Comparison of ENCODE assay signal across 12 cellular contexts in genomic region chr12:71135077-71135811, GRCh38. TPM values are rescaled to one million over a fixed set of nuclear protein-coding genes. Genes with fewer than 3 reads are reported as not detected.
DNase-seq lines count a peak whose midpoint lies in the region; ATAC-seq and TF ChIP-seq lines count a peak whose summit lies in the region.
"Had no signal": no experiment of that assay in that cellular context is flagged by ENCODE, and none has a peak within 500 bp of the region (broad histone marks: within the 10 kb centered on the region; RNA-seq: fewer than 3 reads in every experiment).

No MANE protein-coding gene starts in this region.

- H4K8ac ChIP-seq in neuronal stem cell (ENCODE audit: low read depth, low read length) (no peak overlapping the region), mesenchymal stem cell (ENCODE audit: low read length) (no peak overlapping the region)

- no peak overlapping the region for H3K14ac ChIP-seq in neuronal stem cell (ENCODE audit: low read length)
- H3K14ac ChIP-seq in mesenchymal stem cell (ENCODE audit: low read length in 2 of 2), result no peak overlapping the region

- no peak for DNase-seq in A673 (ENCODE audit: low spot score)
- DNase-seq in Calu3, result no peak
- DNase-seq in neuronal stem cell (ENCODE audit: low spot score), result no peak
- DNase-seq in mesenchymal stem cell, result no peak
- DNase-seq: AML-193; CD4-positive, CD25-positive, alpha-beta regulatory T cell; GF-D8 had no signal

- H3K27me3 Mint-ChIP-seq in Calu3 (ENCODE audit: unreplicated experiment), result no peaks in the 10 kb centered on the region
- H3K27me3 Mint-ChIP-seq: CD4-positive, CD25-positive, alpha-beta regulatory T cell had no signal

- H3K27ac Mint-ChIP-seq in Calu3 (ENCODE audit: unreplicated experiment), result peak overlapping the region; percentile 68
- H3K27ac Mint-ChIP-seq: CD4-positive, CD25-positive, alpha-beta regulatory T cell had no signal

- ATAC-seq in HG03342 (IDR thresholded peaks at IDR 0.05; ENCODE audit: unreplicated experiment), result no peak
- ATAC-seq: HCT116 had no signal

- H3K18ac ChIP-seq in neuronal stem cell (ENCODE audit: low read length), result peak overlapping the region; percentile 38
- no peak overlapping the region for H3K18ac ChIP-seq in mesenchymal stem cell (ENCODE audit: low read depth in 1 of 2, low read length in 2 of 2)

- H3K9ac ChIP-seq in neuronal stem cell (ENCODE audit: low read depth, low read length, poor library complexity), result no peak overlapping the region
- no peak overlapping the region for H3K9ac ChIP-seq in mesenchymal stem cell (ENCODE audit: low read length)
- H3K9ac ChIP-seq: BLaER1 treated with 17β-estradiol and CSF1 and Interleukin-3, amounts not matched to agents 10 nM and 100 nM had no signal

- H3K4me1 ChIP-seq in A673 (ENCODE audit: insufficient read depth, low read length, poor library complexity, severe bottlenecking) (peaks cover 50% of the 10 kb centered on the region), neuronal stem cell (ENCODE audit: control insufficient read depth in 2 of 2, insufficient read depth in 1 of 2, low read depth in 1 of 2, low read length in 2 of 2) (peaks cover 0 to 2% of the 10 kb centered on the region in 2 donors), mesenchymal stem cell (ENCODE audit: control insufficient read depth, insufficient read depth, low read depth, low read length) (no peaks in the 10 kb centered on the region)

- H2BK120ac ChIP-seq in neuronal stem cell (ENCODE audit: low read depth, low read length), result no peak overlapping the region
- no peak overlapping the region for H2BK120ac ChIP-seq in mesenchymal stem cell (ENCODE audit: low read depth, low read length)

- H2BK5ac ChIP-seq in neuronal stem cell (ENCODE audit: low read length) (no peak overlapping the region), mesenchymal stem cell (ENCODE audit: low read depth, low read length, poor library complexity, severe bottlenecking) (no peak overlapping the region)

- intact Hi-C loops in A673 (cut with micrococcal nuclease; ENCODE audit: unreplicated experiment) (no loop called here), Calu3 (cut with micrococcal nuclease; ENCODE audit: unreplicated experiment) (loop anchor here (5.0 to 10.0 kb wide), 2 partner anchors 73 to 120 kb away; no protein-coding TSS in a partner anchor)

- no peak overlapping the region for H3K4me3 ChIP-seq in A673 (ENCODE audit: low read depth, low read length, poor library complexity, severe bottlenecking)
- H3K4me3 ChIP-seq in neuronal stem cell (ENCODE audit: low read length in 2 of 2), result no peak overlapping the region
- H3K4me3 ChIP-seq in mesenchymal stem cell (ENCODE audit: insufficient read depth in 1 of 2, low read depth in 1 of 2, low read length in 2 of 2), result no peak overlapping the region
- H3K4me3 ChIP-seq: BLaER1 treated with 17β-estradiol and CSF1 and Interleukin-3, amounts not matched to agents 10 nM and 100 nM had no signal

- H2BK15ac ChIP-seq in neuronal stem cell (ENCODE audit: low read length), result no peak overlapping the region
- no peak overlapping the region for H2BK15ac ChIP-seq in mesenchymal stem cell (ENCODE audit: low read depth, poor library complexity, severe bottlenecking)

- H3K4me1 Mint-ChIP-seq in Calu3 (ENCODE audit: low read depth, unreplicated experiment), result peaks cover 67% of the 10 kb centered on the region
- H3K4me1 Mint-ChIP-seq: CD4-positive, CD25-positive, alpha-beta regulatory T cell had no signal

- H3K79me1 ChIP-seq in neuronal stem cell (ENCODE audit: low read depth, low read length) (no peaks in the 10 kb centered on the region), mesenchymal stem cell (replicated peaks; ENCODE audit: low read length, poor library complexity, severe bottlenecking) (no peaks in the 10 kb centered on the region)

- H3K27ac ChIP-seq in A673 (ENCODE audit: low read depth, low read length, poor library complexity, severe bottlenecking) (peak overlapping the region; percentile 49), VCaP (peak overlapping the region; percentile 15; the same call in 1 of the 2 replicates), neuronal stem cell (replicated peaks; ENCODE audit: low read length) (no peak overlapping the region), mesenchymal stem cell (ENCODE audit: low read length, poor library complexity, severe bottlenecking) (no peak overlapping the region)
- H3K27ac ChIP-seq: BLaER1 treated with 17β-estradiol and CSF1 and Interleukin-3, amounts not matched to agents 10 nM and 100 nM had no signal

- POLR2A ChIA-PET in A673 (lab: Charles Lee; ENCODE audit: low non-redundant PET), result no interaction called here

- H3K23ac ChIP-seq in neuronal stem cell (ENCODE audit: low read depth, low read length, poor library complexity) (no peak overlapping the region), mesenchymal stem cell (ENCODE audit: low read length in 2 of 2) (no peak overlapping the region)

- no peak overlapping the region for H2BK12ac ChIP-seq in neuronal stem cell (ENCODE audit: low read length)
- H2BK12ac ChIP-seq in mesenchymal stem cell (ENCODE audit: low read length in 2 of 2), result no peak overlapping the region

- H3K4ac ChIP-seq in neuronal stem cell (ENCODE audit: low read length), result no peak overlapping the region
- H3K4ac ChIP-seq in mesenchymal stem cell (ENCODE audit: low read depth in 1 of 2, low read length in 2 of 2), result no peak overlapping the region

- H3K36me3 ChIP-seq in A673 (ENCODE audit: insufficient read depth, low read length, poor library complexity, severe bottlenecking) (peaks cover 31% of the 10 kb centered on the region), neuronal stem cell (replicated peaks in 1 of 2; ENCODE audit: control insufficient read depth in 2 of 2, insufficient read depth in 2 of 2, low read length in 2 of 2) (no peaks in the 10 kb centered on the region), mesenchymal stem cell (ENCODE audit: control insufficient read depth in 1 of 2, insufficient read depth in 2 of 2, low read depth in 1 of 2, low read length in 2 of 2) (no peaks in the 10 kb centered on the region)
- H3K36me3 ChIP-seq: BLaER1 treated with 17β-estradiol and CSF1 and Interleukin-3, amounts not matched to agents 10 nM and 100 nM had no signal

- H4K91ac ChIP-seq in neuronal stem cell (ENCODE audit: low read depth, low read length, poor library complexity) (no peak overlapping the region), mesenchymal stem cell (ENCODE audit: low read length) (no peak overlapping the region)

- no peaks in the 10 kb centered on the region for H3K9me3 Mint-ChIP-seq in Calu3 (ENCODE audit: low read depth, unreplicated experiment)

- TF ChIP-seq CTCF in A673 (conservative IDR thresholded peaks at IDR 0.05; ENCODE audit: low read depth, low read length) (no peak), Calu3 (IDR thresholded peaks at IDR 0.05; ENCODE audit: unreplicated experiment) (no peak), VCaP (conservative IDR thresholded peaks at IDR 0.05) (no peak)

- no peak overlapping the region for H2AK5ac ChIP-seq in neuronal stem cell (ENCODE audit: low read depth, low read length)
- H2AK5ac ChIP-seq in mesenchymal stem cell (ENCODE audit: low read length, severe bottlenecking), result no peak overlapping the region

- no peak overlapping the region for H3K4me3 Mint-ChIP-seq in Calu3 (ENCODE audit: low read depth, unreplicated experiment)
- H3K4me3 Mint-ChIP-seq: CD4-positive, CD25-positive, alpha-beta regulatory T cell had no signal

- no CpG with 5 or more reads among the region's 2 CpGs for WGBS in neuronal stem cell (ENCODE audit: extremely low coverage in 2 of 2, insufficient read length in 2 of 2, insufficient replicate concordance in 1 of 2), 2 donors
- WGBS in mesenchymal stem cell, result 60% methylated on average over 2 of the region's 2 CpGs

- no TSS peak for BruUV-seq in A673 (replicated peaks; lab: Mats Ljungman, UMichigan)
- BruUV-seq in Calu3 (replicated peaks; lab: Mats Ljungman, UMichigan), result no TSS peak

- H2AFZ ChIP-seq in neuronal stem cell (ENCODE audit: low read length), result no peak overlapping the region
- H2AFZ ChIP-seq in mesenchymal stem cell (ENCODE audit: low read depth, low read length), result no peak overlapping the region

- CTCF ChIA-PET in A673 (lab: Charles Lee), result no interaction called here
- CTCF ChIA-PET in Calu3 (lab: Charles Lee), result no interaction called here

- H3K4me2 ChIP-seq in neuronal stem cell (ENCODE audit: insufficient read depth, low read length, poor library complexity, severe bottlenecking), result no peak overlapping the region
- no peak overlapping the region for H3K4me2 ChIP-seq in mesenchymal stem cell (ENCODE audit: low read length, poor library complexity, severe bottlenecking)
- H3K4me2 ChIP-seq: BLaER1 treated with 17β-estradiol and CSF1 and Interleukin-3, amounts not matched to agents 10 nM and 100 nM had no signal

- H3K9me3 ChIP-seq in A673 (ENCODE audit: low read depth, low read length, poor library complexity, severe bottlenecking), result no peaks in the 10 kb centered on the region
- no peaks in the 10 kb centered on the region for H3K9me3 ChIP-seq in neuronal stem cell (replicated peaks in 1 of 2; ENCODE audit: control insufficient read depth in 2 of 2, insufficient read depth in 1 of 2, low read depth in 1 of 2, low read length in 2 of 2)
- no peaks in the 10 kb centered on the region for H3K9me3 ChIP-seq in mesenchymal stem cell (ENCODE audit: control insufficient read depth, low read length)
- H3K9me3 ChIP-seq: BLaER1 treated with 17β-estradiol and CSF1 and Interleukin-3, amounts not matched to agents 10 nM and 100 nM had no signal

- H3K27me3 ChIP-seq in A673 (replicated peaks; ENCODE audit: insufficient read depth, low read depth, low read length, poor library complexity) (no peaks in the 10 kb centered on the region), neuronal stem cell (ENCODE audit: control insufficient read depth in 3 of 3, insufficient read depth in 3 of 3, low read depth in 1 of 3, low read length in 3 of 3) (no peaks in the 10 kb centered on the region), mesenchymal stem cell (ENCODE audit: control insufficient read depth in 1 of 2, insufficient read depth in 1 of 2, low read length in 2 of 2) (no peaks in the 10 kb centered on the region)
- H3K27me3 ChIP-seq: BLaER1 treated with 17β-estradiol and CSF1 and Interleukin-3, amounts not matched to agents 10 nM and 100 nM had no signal

- H3K36me3 Mint-ChIP-seq in Calu3 (ENCODE audit: insufficient read depth, unreplicated experiment), result peaks cover 74% of the 10 kb centered on the region
- H3K36me3 Mint-ChIP-seq: CD4-positive, CD25-positive, alpha-beta regulatory T cell had no signal

RNA-seq across cellular contexts. Expression of gene TSPAN8, which starts 22.6 kb away (rescaled TPM):
- total RNA-seq in A673 (2021) (74.7 and 79.4 TPM in 2 replicates), Calu3 (2022) (289 and 384 TPM in 2 replicates)
- not detected for polyA plus RNA-seq in neuronal stem cell (2013, experiment 1 of 2)
- polyA plus RNA-seq in neuronal stem cell (2013, experiment 2 of 2), result not detected
- polyA plus RNA-seq in mesenchymal stem cell (2013, experiment 1 of 2), result not detected
- not detected for polyA plus RNA-seq in mesenchymal stem cell (2013, experiment 2 of 2)
- total RNA-seq: CD4-positive, CD25-positive, alpha-beta regulatory T cell; HT1080 had no signal
- polyA plus RNA-seq: CD4-positive, CD25-positive, alpha-beta regulatory T cell had no signal

Comparison
In these comparisons a context has a peak if more than half of its experiments do, and no peak if none do; other contexts are left out.
1. H3K27ac ChIP-seq: peak in A673 (single experiment) and VCaP (single experiment); none in neuronal stem cell (single experiment) and mesenchymal stem cell (single experiment).